8 cellular contexts compared by ENCODE assay signal in genomic region chr13:108961542-108962125, GRCh38.
DNase-seq lines count a peak whose midpoint lies in the region; ATAC-seq and TF ChIP-seq lines count a peak whose summit lies in the region.

No MANE protein-coding gene starts in this region.

- TF ChIP-seq CTCF in activated B cell treated with CpG ODN at 0.5 μM for 24 hours (IDR thresholded peaks at IDR 0.05) = peak; percentile 94
- TF ChIP-seq CTCF in heart right ventricle (IDR thresholded peaks at IDR 0.05) = peak; percentile 72 to 92 (median 88)
- peak; percentile 75 for TF ChIP-seq CTCF in retinal pigment epithelial cell (conservative IDR thresholded peaks at IDR 0.05; ENCODE audit: low read depth, low read length)

- H3K36me3 ChIP-seq in heart right ventricle = no peaks in the 10 kb centered on the region

- no peak overlapping the region for H3K27ac ChIP-seq in heart right ventricle

- no peaks in the 10 kb centered on the region for H3K36me3 Mint-ChIP-seq in activated B cell treated with CpG ODN at 0.5 μM for 24 hours (ENCODE audit: low read depth)

- POLR2A ChIA-PET in activated B cell treated with CpG ODN at 0.5 μM for 24 hours (lab: Charles Lee) = no interaction called here

- H3K9me3 ChIP-seq in heart right ventricle = no peaks in the 10 kb centered on the region

- CTCF ChIA-PET in activated B cell treated with CpG ODN at 0.5 μM for 24 hours (lab: Charles Lee) = interaction anchor here (0.6 to 2.1 kb wide), 11 partner anchors 10 to 1450 kb away, joined by 3 to 22 read pairs (median 4); no protein-coding TSS in a partner anchor

- H3K27me3 ChIP-seq in heart right ventricle = no peaks in the 10 kb centered on the region

- H3K4me3 Mint-ChIP-seq in activated B cell treated with CpG ODN at 0.5 μM for 24 hours = no peak overlapping the region

- ATAC-seq in GM19035 (IDR thresholded peaks at IDR 0.05; ENCODE audit: unreplicated experiment) = peak; percentile 93
- peak; percentile 76 for ATAC-seq in HG03064 (IDR thresholded peaks at IDR 0.05; ENCODE audit: low read depth, unreplicated experiment)
- peak; percentile 75 for ATAC-seq in activated B cell treated with CpG ODN at 0.5 μM for 24 hours (ENCODE audit: low read depth)
- ATAC-seq in heart right ventricle = peak; percentile 77 to 88 (median 82)

- H3K27ac Mint-ChIP-seq in activated B cell treated with CpG ODN at 0.5 μM for 24 hours = no peak overlapping the region

- WGBS in heart right ventricle, 2 donors = 10 to 11% methylated on average over 7 of the region's 7 CpGs

- intact Hi-C loops in activated B cell treated with CpG ODN at 0.5 μM for 24 hours (cut with micrococcal nuclease) (loop anchor here (1.0 to 5.0 kb wide), 4 partner anchors 186 to 1155 kb away; no protein-coding TSS in a partner anchor), heart right ventricle (cut with DNase I) (loop anchor here (2.0 to 10.0 kb wide), 9 partner anchors 49 to 1176 kb away; partner anchors contain the start of gene IRS2 (in 5 of the 10))

- H3K4me3 ChIP-seq in heart right ventricle (no peak overlapping the region), retinal pigment epithelial cell (ENCODE audit: low read length) (no peak overlapping the region)

- no peaks in the 10 kb centered on the region for H3K9me3 Mint-ChIP-seq in activated B cell treated with CpG ODN at 0.5 μM for 24 hours

- H3K27me3 Mint-ChIP-seq in activated B cell treated with CpG ODN at 0.5 μM for 24 hours = peaks cover 2% of the 10 kb centered on the region

- H3K4me1 ChIP-seq in heart right ventricle = no peaks in the 10 kb centered on the region

- DNase-seq in DMS114 treated with DMSO at 0.1 percent for 48 hours (lab: John Stamatoyannopoulos, UW; ENCODE audit: unreplicated experiment) (peak; percentile 45), NCI-H2081 treated with DMSO at 0.1 percent for 48 hours (lab: John Stamatoyannopoulos, UW) (peak; percentile 5), activated B cell treated with CpG ODN at 0.5 μM for 24 hours (no peak), heart right ventricle (no peak), retinal pigment epithelial cell (ENCODE audit: low read depth) (no peak), 8988T (no peak)

- no peaks in the 10 kb centered on the region for H3K4me1 Mint-ChIP-seq in activated B cell treated with CpG ODN at 0.5 μM for 24 hours

Comparison
In these comparisons a context has a peak if more than half of its experiments do, and no peak if none do; other contexts are left out.
1. DNase-seq: peak in DMS114 treated with DMSO at 0.1 percent for 48 hours (single experiment) and NCI-H2081 treated with DMSO at 0.1 percent for 48 hours (single experiment); none in activated B cell treated with CpG ODN at 0.5 μM for 24 hours (single experiment), heart right ventricle (0 of 2), retinal pigment epithelial cell (single experiment) and 8988T (single experiment).
2. Peak in every context shown above with its lines, with median percentiles within 50 percentile points of each other: ATAC-seq and CTCF ChIP-seq.